In the genomic region with DNA sequence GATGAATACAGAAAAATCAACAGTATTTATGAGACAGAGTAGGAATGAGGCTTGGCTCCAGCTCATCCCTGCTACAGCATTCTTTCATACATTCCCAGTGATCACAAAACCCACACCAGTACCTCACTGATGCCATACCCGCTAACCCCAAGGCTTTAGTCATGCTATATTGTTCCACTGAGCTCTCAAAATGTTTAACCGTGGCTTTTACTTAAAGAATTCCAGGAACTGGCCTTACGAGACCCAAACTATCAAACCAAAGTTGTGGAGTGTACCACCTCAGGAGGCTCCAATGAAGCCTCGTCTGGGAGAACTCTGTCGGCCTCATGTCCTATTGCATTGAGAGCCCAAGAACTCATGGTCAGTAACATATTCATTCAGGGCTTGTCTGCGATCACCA, we compare ENCODE assay signal across 1 cellular context.
TF ChIP-seq lines count a peak whose summit lies in the region.

No MANE protein-coding gene starts in this region.

TF ChIP-seq in GM23338, 12 proteins besides CTCF, POLR2A, EP300 and RAD21 (continued from another document):
- TF ChIP-seq, protein P1, sequence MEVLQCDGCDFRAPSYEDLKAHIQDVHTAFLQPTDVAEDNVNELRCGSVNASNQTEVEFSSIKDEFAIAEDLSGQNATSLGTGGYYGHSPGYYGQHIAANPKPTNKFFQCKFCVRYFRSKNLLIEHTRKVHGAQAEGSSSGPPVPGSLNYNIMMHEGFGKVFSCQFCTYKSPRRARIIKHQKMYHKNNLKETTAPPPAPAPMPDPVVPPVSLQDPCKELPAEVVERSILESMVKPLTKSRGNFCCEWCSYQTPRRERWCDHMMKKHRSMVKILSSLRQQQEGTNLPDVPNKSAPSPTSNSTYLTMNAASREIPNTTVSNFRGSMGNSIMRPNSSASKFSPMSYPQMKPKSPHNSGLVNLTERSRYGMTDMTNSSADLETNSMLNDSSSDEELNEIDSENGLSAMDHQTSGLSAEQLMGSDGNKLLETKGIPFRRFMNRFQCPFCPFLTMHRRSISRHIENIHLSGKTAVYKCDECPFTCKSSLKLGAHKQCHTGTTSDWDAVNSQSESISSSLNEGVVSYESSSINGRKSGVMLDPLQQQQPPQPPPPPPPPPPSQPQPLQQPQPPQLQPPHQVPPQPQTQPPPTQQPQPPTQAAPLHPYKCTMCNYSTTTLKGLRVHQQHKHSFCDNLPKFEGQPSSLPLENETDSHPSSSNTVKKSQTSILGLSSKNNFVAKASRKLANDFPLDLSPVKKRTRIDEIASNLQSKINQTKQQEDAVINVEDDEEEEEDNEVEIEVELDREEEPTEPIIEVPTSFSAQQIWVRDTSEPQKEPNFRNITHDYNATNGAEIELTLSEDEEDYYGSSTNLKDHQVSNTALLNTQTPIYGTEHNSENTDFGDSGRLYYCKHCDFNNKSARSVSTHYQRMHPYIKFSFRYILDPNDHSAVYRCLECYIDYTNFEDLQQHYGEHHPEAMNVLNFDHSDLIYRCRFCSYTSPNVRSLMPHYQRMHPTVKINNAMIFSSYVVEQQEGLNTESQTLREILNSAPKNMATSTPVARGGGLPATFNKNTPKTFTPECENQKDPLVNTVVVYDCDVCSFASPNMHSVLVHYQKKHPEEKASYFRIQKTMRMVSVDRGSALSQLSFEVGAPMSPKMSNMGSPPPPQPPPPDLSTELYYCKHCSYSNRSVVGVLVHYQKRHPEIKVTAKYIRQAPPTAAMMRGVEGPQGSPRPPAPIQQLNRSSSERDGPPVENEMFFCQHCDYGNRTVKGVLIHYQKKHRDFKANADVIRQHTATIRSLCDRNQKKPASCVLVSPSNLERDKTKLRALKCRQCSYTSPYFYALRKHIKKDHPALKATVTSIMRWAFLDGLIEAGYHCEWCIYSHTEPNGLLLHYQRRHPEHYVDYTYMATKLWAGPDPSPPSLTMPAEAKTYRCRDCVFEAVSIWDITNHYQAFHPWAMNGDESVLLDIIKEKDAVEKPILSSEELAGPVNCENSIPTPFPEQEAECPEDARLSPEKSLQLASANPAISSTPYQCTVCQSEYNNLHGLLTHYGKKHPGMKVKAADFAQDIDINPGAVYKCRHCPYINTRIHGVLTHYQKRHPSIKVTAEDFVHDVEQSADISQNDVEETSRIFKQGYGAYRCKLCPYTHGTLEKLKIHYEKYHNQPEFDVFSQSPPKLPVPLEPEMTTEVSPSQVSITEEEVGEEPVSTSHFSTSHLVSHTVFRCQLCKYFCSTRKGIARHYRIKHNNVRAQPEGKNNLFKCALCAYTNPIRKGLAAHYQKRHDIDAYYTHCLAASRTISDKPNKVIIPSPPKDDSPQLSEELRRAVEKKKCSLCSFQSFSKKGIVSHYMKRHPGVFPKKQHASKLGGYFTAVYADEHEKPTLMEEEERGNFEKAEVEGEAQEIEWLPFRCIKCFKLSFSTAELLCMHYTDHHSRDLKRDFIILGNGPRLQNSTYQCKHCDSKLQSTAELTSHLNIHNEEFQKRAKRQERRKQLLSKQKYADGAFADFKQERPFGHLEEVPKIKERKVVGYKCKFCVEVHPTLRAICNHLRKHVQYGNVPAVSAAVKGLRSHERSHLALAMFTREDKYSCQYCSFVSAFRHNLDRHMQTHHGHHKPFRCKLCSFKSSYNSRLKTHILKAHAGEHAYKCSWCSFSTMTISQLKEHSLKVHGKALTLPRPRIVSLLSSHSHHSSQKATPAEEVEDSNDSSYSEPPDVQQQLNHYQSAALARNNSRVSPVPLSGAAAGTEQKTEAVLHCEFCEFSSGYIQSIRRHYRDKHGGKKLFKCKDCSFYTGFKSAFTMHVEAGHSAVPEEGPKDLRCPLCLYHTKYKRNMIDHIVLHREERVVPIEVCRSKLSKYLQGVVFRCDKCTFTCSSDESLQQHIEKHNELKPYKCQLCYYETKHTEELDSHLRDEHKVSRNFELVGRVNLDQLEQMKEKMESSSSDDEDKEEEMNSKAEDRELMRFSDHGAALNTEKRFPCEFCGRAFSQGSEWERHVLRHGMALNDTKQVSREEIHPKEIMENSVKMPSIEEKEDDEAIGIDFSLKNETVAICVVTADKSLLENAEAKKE (CRISPR knock-in tag; IDR thresholded peaks at IDR 0.05): no peak
- no peak for TF ChIP-seq NANOG (IDR thresholded peaks at IDR 0.05; ENCODE audit: borderline replicate concordance)
- TF ChIP-seq STAT1 (IDR thresholded peaks at IDR 0.05; ENCODE audit: unreplicated experiment): no peak
- no peak for TF ChIP-seq ZNF114 (CRISPR knock-in tag; IDR thresholded peaks at IDR 0.05)
- TF ChIP-seq, protein P2, sequence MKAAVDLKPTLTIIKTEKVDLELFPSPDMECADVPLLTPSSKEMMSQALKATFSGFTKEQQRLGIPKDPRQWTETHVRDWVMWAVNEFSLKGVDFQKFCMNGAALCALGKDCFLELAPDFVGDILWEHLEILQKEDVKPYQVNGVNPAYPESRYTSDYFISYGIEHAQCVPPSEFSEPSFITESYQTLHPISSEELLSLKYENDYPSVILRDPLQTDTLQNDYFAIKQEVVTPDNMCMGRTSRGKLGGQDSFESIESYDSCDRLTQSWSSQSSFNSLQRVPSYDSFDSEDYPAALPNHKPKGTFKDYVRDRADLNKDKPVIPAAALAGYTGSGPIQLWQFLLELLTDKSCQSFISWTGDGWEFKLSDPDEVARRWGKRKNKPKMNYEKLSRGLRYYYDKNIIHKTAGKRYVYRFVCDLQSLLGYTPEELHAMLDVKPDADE (IDR thresholded peaks at IDR 0.05): no peak
- TF ChIP-seq REST (IDR thresholded peaks at IDR 0.05; ENCODE audit: unreplicated experiment): no peak
- TF ChIP-seq JUNB (IDR thresholded peaks at IDR 0.05; ENCODE audit: unreplicated experiment): no peak
- no peak for TF ChIP-seq POLR2AphosphoS5 (IDR thresholded peaks at IDR 0.05; ENCODE audit: low read depth)
- no peak for TF ChIP-seq CREB1 (CRISPR knock-in tag; IDR thresholded peaks at IDR 0.05; ENCODE audit: low read depth)
- TF ChIP-seq ZNF331 (CRISPR knock-in tag; IDR thresholded peaks at IDR 0.05; ENCODE audit: low read depth): no peak
- TF ChIP-seq EZH2phosphoT487 (IDR thresholded peaks at IDR 0.05; ENCODE audit: unreplicated experiment): no peak
